Comparison of ENCODE assay signal across 1 cellular context in the genomic region with DNA sequence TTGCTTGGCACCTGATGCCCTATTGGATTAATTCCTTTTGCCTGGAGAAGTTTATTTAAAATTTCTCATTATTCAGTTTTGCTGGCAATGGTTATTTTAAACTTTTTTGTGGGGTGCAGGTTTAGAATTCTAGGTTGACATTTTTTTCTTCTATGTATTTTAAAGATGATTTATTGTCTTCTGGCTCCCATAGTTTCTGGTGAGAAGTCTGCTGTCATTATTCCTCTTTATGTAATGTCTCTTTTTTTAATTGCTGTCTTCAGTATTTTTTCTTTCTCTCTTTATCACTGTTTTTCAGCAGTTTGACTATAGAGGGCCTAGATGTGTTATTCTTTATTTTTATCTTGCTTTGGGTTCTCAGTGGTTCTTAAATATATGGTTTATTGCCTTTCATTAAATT.
A peak's percentile ranks its signal among the peaks of the same experiment; 100 is the strongest.
TF ChIP-seq lines count a peak whose summit lies in the region.

No MANE protein-coding gene starts in this region.

TF ChIP-seq in K562, 482 proteins besides CTCF, POLR2A, EP300 and RAD21 (continued from another document and continues in another):
- TF ChIP-seq, protein P1, sequence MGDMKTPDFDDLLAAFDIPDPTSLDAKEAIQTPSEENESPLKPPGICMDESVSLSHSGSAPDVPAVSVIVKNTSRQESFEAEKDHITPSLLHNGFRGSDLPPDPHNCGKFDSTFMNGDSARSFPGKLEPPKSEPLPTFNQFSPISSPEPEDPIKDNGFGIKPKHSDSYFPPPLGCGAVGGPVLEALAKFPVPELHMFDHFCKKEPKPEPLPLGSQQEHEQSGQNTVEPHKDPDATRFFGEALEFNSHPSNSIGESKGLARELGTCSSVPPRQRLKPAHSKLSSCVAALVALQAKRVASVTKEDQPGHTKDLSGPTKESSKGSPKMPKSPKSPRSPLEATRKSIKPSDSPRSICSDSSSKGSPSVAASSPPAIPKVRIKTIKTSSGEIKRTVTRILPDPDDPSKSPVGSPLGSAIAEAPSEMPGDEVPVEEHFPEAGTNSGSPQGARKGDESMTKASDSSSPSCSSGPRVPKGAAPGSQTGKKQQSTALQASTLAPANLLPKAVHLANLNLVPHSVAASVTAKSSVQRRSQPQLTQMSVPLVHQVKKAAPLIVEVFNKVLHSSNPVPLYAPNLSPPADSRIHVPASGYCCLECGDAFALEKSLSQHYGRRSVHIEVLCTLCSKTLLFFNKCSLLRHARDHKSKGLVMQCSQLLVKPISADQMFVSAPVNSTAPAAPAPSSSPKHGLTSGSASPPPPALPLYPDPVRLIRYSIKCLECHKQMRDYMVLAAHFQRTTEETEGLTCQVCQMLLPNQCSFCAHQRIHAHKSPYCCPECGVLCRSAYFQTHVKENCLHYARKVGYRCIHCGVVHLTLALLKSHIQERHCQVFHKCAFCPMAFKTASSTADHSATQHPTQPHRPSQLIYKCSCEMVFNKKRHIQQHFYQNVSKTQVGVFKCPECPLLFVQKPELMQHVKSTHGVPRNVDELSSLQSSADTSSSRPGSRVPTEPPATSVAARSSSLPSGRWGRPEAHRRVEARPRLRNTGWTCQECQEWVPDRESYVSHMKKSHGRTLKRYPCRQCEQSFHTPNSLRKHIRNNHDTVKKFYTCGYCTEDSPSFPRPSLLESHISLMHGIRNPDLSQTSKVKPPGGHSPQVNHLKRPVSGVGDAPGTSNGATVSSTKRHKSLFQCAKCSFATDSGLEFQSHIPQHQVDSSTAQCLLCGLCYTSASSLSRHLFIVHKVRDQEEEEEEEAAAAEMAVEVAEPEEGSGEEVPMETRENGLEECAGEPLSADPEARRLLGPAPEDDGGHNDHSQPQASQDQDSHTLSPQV (IDR thresholded peaks at IDR 0.05) = no peak
- TF ChIP-seq NCOA2 (IDR thresholded peaks at IDR 0.05; ENCODE audit: partially characterized antibody in 2 of 2) (no peak), NRF1 (conservative IDR thresholded peaks at IDR 0.05 in 1 of 2, IDR thresholded peaks at IDR 0.05 in 1 of 2) (no peak), TRIM28 (IDR thresholded peaks at IDR 0.05) (peak; percentile 98), MTF1 (CRISPR knock-in tag; IDR thresholded peaks at IDR 0.05; ENCODE audit: borderline replicate concordance) (no peak), ZNF57 (CRISPR knock-in tag; IDR thresholded peaks at IDR 0.05) (no peak), HEY1 (CRISPR knock-in tag; IDR thresholded peaks at IDR 0.05; ENCODE audit: borderline replicate concordance) (no peak), RBM25 (IDR thresholded peaks at IDR 0.05; ENCODE audit: low read depth, low read length, severe bottlenecking) (no peak), NONO (IDR thresholded peaks at IDR 0.05; ENCODE audit: low read depth in 2 of 2, low read length in 1 of 2) (no peak), TEAD1 (CRISPR knock-in tag; IDR thresholded peaks at IDR 0.05) (no peak), ZFX (CRISPR knock-in tag; IDR thresholded peaks at IDR 0.05) (no peak), SIRT6 (IDR thresholded peaks at IDR 0.05; ENCODE audit: low read depth, low read length) (no peak), FIP1L1 (IDR thresholded peaks at IDR 0.05; ENCODE audit: low read depth, low read length, poor library complexity, severe bottlenecking) (no peak), JUND (IDR thresholded peaks at IDR 0.05; ENCODE audit: borderline replicate concordance, low read depth, low read length) (no peak), JUND (tag; IDR thresholded peaks at IDR 0.05; ENCODE audit: borderline replicate concordance, low read depth, low read length) (no peak), RBFOX2 (IDR thresholded peaks at IDR 0.05; ENCODE audit: low read depth, low read length) (no peak), RBM34 (IDR thresholded peaks at IDR 0.05; ENCODE audit: borderline replicate concordance, insufficient read depth, low read length) (no peak), CBX3 (IDR thresholded peaks at IDR 0.05; ENCODE audit: borderline replicate concordance in 1 of 2, low read length in 2 of 2) (peak in 1 of 2 experiments; percentile 96; a peak in 2 of 3 replicates), NFIX (CRISPR knock-in tag; IDR thresholded peaks at IDR 0.05; ENCODE audit: low read depth) (no peak), SRF (CRISPR knock-in tag; IDR thresholded peaks at IDR 0.05) (no peak), HLTF (IDR thresholded peaks at IDR 0.05) (0 out of 2 replicates have a peak, but pooled peaks have one; percentile 19), ZNF197 (CRISPR knock-in tag; IDR thresholded peaks at IDR 0.05; ENCODE audit: low read depth) (no peak), FOXK2 (conservative IDR thresholded peaks at IDR 0.05 in 1 of 2, IDR thresholded peaks at IDR 0.05 in 1 of 2; ENCODE audit: low read depth in 2 of 2) (no peak), CBX8 (IDR thresholded peaks at IDR 0.05; ENCODE audit: borderline replicate concordance, extremely low read depth, low read depth, low read length, poor library complexity, severe bottlenecking) (no peak), SMARCB1 (IDR thresholded peaks at IDR 0.05; ENCODE audit: insufficient read length, low read depth) (no peak), ELF1 (tag; IDR thresholded peaks at IDR 0.05) (no peak), ZZZ3 (IDR thresholded peaks at IDR 0.05) (no peak)
- TF ChIP-seq, protein P2, sequence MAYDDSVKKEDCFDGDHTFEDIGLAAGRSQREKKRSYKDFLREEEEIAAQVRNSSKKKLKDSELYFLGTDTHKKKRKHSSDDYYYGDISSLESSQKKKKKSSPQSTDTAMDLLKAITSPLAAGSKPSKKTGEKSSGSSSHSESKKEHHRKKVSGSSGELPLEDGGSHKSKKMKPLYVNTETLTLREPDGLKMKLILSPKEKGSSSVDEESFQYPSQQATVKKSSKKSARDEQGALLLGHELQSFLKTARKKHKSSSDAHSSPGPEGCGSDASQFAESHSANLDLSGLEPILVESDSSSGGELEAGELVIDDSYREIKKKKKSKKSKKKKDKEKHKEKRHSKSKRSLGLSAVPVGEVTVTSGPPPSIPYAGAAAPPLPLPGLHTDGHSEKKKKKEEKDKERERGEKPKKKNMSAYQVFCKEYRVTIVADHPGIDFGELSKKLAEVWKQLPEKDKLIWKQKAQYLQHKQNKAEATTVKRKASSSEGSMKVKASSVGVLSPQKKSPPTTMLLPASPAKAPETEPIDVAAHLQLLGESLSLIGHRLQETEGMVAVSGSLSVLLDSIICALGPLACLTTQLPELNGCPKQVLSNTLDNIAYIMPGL (CRISPR knock-in tag; IDR thresholded peaks at IDR 0.05) = no peak
- TF ChIP-seq, protein P3, sequence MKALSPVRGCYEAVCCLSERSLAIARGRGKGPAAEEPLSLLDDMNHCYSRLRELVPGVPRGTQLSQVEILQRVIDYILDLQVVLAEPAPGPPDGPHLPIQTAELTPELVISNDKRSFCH (CRISPR knock-in tag; IDR thresholded peaks at IDR 0.05) = no peak
- TF ChIP-seq, protein P3 (tag; IDR thresholded peaks at IDR 0.05) = no peak
- TF ChIP-seq, protein P4, sequence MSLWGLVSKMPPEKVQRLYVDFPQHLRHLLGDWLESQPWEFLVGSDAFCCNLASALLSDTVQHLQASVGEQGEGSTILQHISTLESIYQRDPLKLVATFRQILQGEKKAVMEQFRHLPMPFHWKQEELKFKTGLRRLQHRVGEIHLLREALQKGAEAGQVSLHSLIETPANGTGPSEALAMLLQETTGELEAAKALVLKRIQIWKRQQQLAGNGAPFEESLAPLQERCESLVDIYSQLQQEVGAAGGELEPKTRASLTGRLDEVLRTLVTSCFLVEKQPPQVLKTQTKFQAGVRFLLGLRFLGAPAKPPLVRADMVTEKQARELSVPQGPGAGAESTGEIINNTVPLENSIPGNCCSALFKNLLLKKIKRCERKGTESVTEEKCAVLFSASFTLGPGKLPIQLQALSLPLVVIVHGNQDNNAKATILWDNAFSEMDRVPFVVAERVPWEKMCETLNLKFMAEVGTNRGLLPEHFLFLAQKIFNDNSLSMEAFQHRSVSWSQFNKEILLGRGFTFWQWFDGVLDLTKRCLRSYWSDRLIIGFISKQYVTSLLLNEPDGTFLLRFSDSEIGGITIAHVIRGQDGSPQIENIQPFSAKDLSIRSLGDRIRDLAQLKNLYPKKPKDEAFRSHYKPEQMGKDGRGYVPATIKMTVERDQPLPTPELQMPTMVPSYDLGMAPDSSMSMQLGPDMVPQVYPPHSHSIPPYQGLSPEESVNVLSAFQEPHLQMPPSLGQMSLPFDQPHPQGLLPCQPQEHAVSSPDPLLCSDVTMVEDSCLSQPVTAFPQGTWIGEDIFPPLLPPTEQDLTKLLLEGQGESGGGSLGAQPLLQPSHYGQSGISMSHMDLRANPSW (CRISPR knock-in tag; IDR thresholded peaks at IDR 0.05) = no peak
- TF ChIP-seq, protein P5, sequence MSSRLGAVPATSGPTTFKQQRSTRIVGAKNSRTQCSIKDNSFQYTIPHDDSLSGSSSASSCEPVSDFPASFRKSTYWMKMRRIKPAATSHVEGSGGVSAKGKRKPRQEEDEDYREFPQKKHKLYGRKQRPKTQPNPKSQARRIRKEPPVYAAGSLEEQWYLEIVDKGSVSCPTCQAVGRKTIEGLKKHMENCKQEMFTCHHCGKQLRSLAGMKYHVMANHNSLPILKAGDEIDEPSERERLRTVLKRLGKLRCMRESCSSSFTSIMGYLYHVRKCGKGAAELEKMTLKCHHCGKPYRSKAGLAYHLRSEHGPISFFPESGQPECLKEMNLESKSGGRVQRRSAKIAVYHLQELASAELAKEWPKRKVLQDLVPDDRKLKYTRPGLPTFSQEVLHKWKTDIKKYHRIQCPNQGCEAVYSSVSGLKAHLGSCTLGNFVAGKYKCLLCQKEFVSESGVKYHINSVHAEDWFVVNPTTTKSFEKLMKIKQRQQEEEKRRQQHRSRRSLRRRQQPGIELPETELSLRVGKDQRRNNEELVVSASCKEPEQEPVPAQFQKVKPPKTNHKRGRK (tag; IDR thresholded peaks at IDR 0.05) = no peak
- TF ChIP-seq, protein P6, sequence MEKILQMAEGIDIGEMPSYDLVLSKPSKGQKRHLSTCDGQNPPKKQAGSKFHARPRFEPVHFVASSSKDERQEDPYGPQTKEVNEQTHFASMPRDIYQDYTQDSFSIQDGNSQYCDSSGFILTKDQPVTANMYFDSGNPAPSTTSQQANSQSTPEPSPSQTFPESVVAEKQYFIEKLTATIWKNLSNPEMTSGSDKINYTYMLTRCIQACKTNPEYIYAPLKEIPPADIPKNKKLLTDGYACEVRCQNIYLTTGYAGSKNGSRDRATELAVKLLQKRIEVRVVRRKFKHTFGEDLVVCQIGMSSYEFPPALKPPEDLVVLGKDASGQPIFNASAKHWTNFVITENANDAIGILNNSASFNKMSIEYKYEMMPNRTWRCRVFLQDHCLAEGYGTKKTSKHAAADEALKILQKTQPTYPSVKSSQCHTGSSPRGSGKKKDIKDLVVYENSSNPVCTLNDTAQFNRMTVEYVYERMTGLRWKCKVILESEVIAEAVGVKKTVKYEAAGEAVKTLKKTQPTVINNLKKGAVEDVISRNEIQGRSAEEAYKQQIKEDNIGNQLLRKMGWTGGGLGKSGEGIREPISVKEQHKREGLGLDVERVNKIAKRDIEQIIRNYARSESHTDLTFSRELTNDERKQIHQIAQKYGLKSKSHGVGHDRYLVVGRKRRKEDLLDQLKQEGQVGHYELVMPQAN (IDR thresholded peaks at IDR 0.05; ENCODE audit: borderline replicate concordance) = no peak
- TF ChIP-seq, protein P7, sequence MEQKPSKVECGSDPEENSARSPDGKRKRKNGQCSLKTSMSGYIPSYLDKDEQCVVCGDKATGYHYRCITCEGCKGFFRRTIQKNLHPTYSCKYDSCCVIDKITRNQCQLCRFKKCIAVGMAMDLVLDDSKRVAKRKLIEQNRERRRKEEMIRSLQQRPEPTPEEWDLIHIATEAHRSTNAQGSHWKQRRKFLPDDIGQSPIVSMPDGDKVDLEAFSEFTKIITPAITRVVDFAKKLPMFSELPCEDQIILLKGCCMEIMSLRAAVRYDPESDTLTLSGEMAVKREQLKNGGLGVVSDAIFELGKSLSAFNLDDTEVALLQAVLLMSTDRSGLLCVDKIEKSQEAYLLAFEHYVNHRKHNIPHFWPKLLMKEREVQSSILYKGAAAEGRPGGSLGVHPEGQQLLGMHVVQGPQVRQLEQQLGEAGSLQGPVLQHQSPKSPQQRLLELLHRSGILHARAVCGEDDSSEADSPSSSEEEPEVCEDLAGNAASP (IDR thresholded peaks at IDR 0.05) = no peak
- TF ChIP-seq, protein P8, sequence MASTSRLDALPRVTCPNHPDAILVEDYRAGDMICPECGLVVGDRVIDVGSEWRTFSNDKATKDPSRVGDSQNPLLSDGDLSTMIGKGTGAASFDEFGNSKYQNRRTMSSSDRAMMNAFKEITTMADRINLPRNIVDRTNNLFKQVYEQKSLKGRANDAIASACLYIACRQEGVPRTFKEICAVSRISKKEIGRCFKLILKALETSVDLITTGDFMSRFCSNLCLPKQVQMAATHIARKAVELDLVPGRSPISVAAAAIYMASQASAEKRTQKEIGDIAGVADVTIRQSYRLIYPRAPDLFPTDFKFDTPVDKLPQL (IDR thresholded peaks at IDR 0.05; ENCODE audit: extremely low read depth, insufficient read length) = no peak
- TF ChIP-seq, protein P9, sequence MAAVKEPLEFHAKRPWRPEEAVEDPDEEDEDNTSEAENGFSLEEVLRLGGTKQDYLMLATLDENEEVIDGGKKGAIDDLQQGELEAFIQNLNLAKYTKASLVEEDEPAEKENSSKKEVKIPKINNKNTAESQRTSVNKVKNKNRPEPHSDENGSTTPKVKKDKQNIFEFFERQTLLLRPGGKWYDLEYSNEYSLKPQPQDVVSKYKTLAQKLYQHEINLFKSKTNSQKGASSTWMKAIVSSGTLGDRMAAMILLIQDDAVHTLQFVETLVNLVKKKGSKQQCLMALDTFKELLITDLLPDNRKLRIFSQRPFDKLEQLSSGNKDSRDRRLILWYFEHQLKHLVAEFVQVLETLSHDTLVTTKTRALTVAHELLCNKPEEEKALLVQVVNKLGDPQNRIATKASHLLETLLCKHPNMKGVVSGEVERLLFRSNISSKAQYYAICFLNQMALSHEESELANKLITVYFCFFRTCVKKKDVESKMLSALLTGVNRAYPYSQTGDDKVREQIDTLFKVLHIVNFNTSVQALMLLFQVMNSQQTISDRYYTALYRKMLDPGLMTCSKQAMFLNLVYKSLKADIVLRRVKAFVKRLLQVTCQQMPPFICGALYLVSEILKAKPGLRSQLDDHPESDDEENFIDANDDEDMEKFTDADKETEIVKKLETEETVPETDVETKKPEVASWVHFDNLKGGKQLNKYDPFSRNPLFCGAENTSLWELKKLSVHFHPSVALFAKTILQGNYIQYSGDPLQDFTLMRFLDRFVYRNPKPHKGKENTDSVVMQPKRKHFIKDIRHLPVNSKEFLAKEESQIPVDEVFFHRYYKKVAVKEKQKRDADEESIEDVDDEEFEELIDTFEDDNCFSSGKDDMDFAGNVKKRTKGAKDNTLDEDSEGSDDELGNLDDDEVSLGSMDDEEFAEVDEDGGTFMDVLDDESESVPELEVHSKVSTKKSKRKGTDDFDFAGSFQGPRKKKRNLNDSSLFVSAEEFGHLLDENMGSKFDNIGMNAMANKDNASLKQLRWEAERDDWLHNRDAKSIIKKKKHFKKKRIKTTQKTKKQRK (IDR thresholded peaks at IDR 0.05; ENCODE audit: borderline replicate concordance, low read depth, low read length) = no peak
- TF ChIP-seq, protein P10, sequence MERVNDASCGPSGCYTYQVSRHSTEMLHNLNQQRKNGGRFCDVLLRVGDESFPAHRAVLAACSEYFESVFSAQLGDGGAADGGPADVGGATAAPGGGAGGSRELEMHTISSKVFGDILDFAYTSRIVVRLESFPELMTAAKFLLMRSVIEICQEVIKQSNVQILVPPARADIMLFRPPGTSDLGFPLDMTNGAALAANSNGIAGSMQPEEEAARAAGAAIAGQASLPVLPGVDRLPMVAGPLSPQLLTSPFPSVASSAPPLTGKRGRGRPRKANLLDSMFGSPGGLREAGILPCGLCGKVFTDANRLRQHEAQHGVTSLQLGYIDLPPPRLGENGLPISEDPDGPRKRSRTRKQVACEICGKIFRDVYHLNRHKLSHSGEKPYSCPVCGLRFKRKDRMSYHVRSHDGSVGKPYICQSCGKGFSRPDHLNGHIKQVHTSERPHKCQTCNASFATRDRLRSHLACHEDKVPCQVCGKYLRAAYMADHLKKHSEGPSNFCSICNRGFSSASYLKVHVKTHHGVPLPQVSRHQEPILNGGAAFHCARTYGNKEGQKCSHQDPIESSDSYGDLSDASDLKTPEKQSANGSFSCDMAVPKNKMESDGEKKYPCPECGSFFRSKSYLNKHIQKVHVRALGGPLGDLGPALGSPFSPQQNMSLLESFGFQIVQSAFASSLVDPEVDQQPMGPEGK (CRISPR knock-in tag; IDR thresholded peaks at IDR 0.05; ENCODE audit: borderline replicate concordance) = no peak
